Comparison of ENCODE assay signal across 23 cellular contexts in the genomic region with DNA sequence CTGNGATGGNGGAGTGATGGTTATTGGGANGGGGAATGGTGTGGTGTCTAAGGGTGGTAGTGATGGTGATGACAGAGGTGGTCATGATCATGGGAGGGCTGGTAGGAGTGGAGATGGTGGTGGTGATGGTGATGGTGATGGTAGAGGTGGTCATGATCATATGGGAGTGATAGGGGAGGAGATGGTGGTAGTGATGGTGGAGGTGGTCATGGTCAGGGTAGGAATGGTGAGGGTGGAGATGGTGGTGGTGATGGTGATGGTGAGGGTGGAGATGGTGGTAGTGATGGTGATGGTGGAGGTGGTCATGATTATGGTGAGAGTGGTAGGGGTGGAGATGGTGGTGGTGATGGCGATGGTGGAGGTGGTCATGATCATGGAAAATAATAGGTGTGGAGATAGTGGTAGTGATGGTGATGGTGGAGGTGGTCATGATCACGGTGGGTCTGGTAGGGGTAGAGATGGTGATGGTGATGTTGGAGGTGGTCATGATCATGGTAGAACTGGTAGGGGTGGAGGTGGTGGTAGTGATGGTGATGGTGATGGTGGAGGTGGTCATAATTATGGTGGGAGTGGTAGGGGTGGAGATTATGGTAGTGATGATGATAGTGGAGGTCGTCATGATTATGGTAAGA.
DNase-seq lines count a peak whose midpoint lies in the region; ATAC-seq, FAIRE-seq and TF ChIP-seq lines count a peak whose summit lies in the region.
"Had no signal": no experiment of that assay in that cellular context is flagged by ENCODE, and none has a peak within 500 bp of the region (broad histone marks: within the 10 kb centered on the region; RNA-seq: fewer than 3 reads in every experiment).

No MANE protein-coding gene starts in this region.

- peaks cover 39% of the 10 kb centered on the region for H3K4me1 Mint-ChIP-seq in activated CD4-positive, alpha-beta T cell treated with anti-CD3 and anti-CD28 coated beads, Interleukin-2, amount 10 ng/mL, durations not matched to agents 7 days and 5 days
- peaks cover 35% of the 10 kb centered on the region for H3K4me1 Mint-ChIP-seq in activated naive CD8-positive, alpha-beta T cell (ENCODE audit: low read depth)
- H3K4me1 Mint-ChIP-seq in natural killer cell treated with Interleukin-12 subunit alpha and Interleukin-12 subunit beta and Interleukin-15 and Interleukin-18, amount 100 ng/mL, for 72 hours (ENCODE audit: low read depth in 2 of 2): peaks cover 58 to 60% of the 10 kb centered on the region in 2 donors

- H3K36me3 Mint-ChIP-seq in activated CD4-positive, alpha-beta T cell treated with anti-CD3 and anti-CD28 coated beads, Interleukin-2, amount 10 ng/mL, durations not matched to agents 7 days and 5 days (ENCODE audit: low read depth): peaks cover 88% of the 10 kb centered on the region
- peaks cover 19% of the 10 kb centered on the region for H3K36me3 Mint-ChIP-seq in activated naive CD8-positive, alpha-beta T cell
- peaks cover 50% of the 10 kb centered on the region for H3K36me3 Mint-ChIP-seq in natural killer cell treated with Interleukin-12 subunit alpha and Interleukin-12 subunit beta and Interleukin-15 and Interleukin-18, amount 100 ng/mL, for 72 hours

- no peaks in the 10 kb centered on the region for H3K27me3 Mint-ChIP-seq in activated CD4-positive, alpha-beta T cell treated with anti-CD3 and anti-CD28 coated beads, Interleukin-2, amount 10 ng/mL, durations not matched to agents 7 days and 5 days
- H3K27me3 Mint-ChIP-seq in activated naive CD8-positive, alpha-beta T cell: no peaks in the 10 kb centered on the region
- no peaks in the 10 kb centered on the region for H3K27me3 Mint-ChIP-seq in natural killer cell treated with Interleukin-12 subunit alpha and Interleukin-12 subunit beta and Interleukin-15 and Interleukin-18, amount 100 ng/mL, for 72 hours

- no peaks in the 10 kb centered on the region for H3K9me3 Mint-ChIP-seq in activated CD4-positive, alpha-beta T cell treated with anti-CD3 and anti-CD28 coated beads, Interleukin-2, amount 10 ng/mL, durations not matched to agents 7 days and 5 days
- H3K9me3 Mint-ChIP-seq in activated naive CD8-positive, alpha-beta T cell (ENCODE audit: low read depth): no peaks in the 10 kb centered on the region
- H3K9me3 Mint-ChIP-seq in natural killer cell treated with Interleukin-12 subunit alpha and Interleukin-12 subunit beta and Interleukin-15 and Interleukin-18, amount 100 ng/mL, for 72 hours: peaks cover 12% of the 10 kb centered on the region

- no peak for ATAC-seq in natural killer cell treated with Interleukin-12 subunit alpha and Interleukin-12 subunit beta and Interleukin-15 and Interleukin-18, amount 100 ng/mL, for 72 hours
- ATAC-seq: psoas muscle had no signal

- peak overlapping the region; percentile 72 for H3K27ac Mint-ChIP-seq in activated CD4-positive, alpha-beta T cell treated with anti-CD3 and anti-CD28 coated beads, Interleukin-2, amount 10 ng/mL, durations not matched to agents 7 days and 5 days
- peak overlapping the region; percentile 22 for H3K27ac Mint-ChIP-seq in activated naive CD8-positive, alpha-beta T cell
- H3K27ac Mint-ChIP-seq in natural killer cell treated with Interleukin-12 subunit alpha and Interleukin-12 subunit beta and Interleukin-15 and Interleukin-18, amount 100 ng/mL, for 72 hours: peak overlapping the region; percentile 87 to 91

- TF ChIP-seq POLR2A in GM12892 (IDR thresholded peaks at IDR 0.05; ENCODE audit: low read depth, low read length): peak; percentile 28; the same call in 1 of the 2 replicates

- POLR2A ChIA-PET in activated CD4-positive, alpha-beta T cell treated with anti-CD3 and anti-CD28 coated beads, Interleukin-2, amount 10 ng/mL, durations not matched to agents 7 days and 5 days (lab: Charles Lee): no interaction called here

- H3K4me3 Mint-ChIP-seq in activated CD4-positive, alpha-beta T cell treated with anti-CD3 and anti-CD28 coated beads, Interleukin-2, amount 10 ng/mL, durations not matched to agents 7 days and 5 days: no peak overlapping the region
- H3K4me3 Mint-ChIP-seq in activated naive CD8-positive, alpha-beta T cell: no peak overlapping the region
- peak overlapping the region; percentile 57 for H3K4me3 Mint-ChIP-seq in natural killer cell treated with Interleukin-12 subunit alpha and Interleukin-12 subunit beta and Interleukin-15 and Interleukin-18, amount 100 ng/mL, for 72 hours
- H3K4me3 Mint-ChIP-seq: neural crest cell had no signal

- no peak for FAIRE-seq in GM12892 (lab: Jason Lieb, UNC)
- FAIRE-seq: A204.1, small intestine had no signal

- CTCF ChIA-PET in activated CD4-positive, alpha-beta T cell treated with anti-CD3 and anti-CD28 coated beads, Interleukin-2, amount 10 ng/mL, durations not matched to agents 7 days and 5 days (lab: Charles Lee): no interaction called here

- no peak for DNase-seq in activated CD4-positive, alpha-beta T cell treated with anti-CD3 and anti-CD28 coated beads, Interleukin-2, amount 10 ng/mL, durations not matched to agents 7 days and 5 days
- DNase-seq in activated CD4-positive, alpha-beta T cell treated with anti-CD3 and anti-CD28 coated beads, Interleukin-2, amount 50 U/mL, for 4 hours: no peak
- DNase-seq in GM12892 (ENCODE audit: insufficient read length) (no peak), OCI-M2 (lab: John Stamatoyannopoulos, UW; ENCODE audit: unreplicated experiment) (no peak), inferior parietal cortex (ENCODE audit: extremely low spot score) (no peak), Kasumi-1 (lab: John Stamatoyannopoulos, UW) (no peak)
- no peak for DNase-seq in natural killer cell treated with Interleukin-12 subunit alpha and Interleukin-12 subunit beta and Interleukin-15 and Interleukin-18, amount 100 ng/mL, for 72 hours (ENCODE audit: low spot score)
- DNase-seq: foreskin fibroblast; GF-D8; GM23248; mesenchymal stem cell; NCI-H1417 treated with DMSO at 0.1 percent for 48 hours; NCI-H526 treated with DMSO at 0.1 percent for 48 hours; psoas muscle; SJCRH30; small intestine; stimulated activated CD4-positive, alpha-beta T cell treated with anti-CD3 and anti-CD28 coated beads, Interleukin-4, amount 100 ng/mL, for 1 hour; substantia nigra; T-helper 9 cell; uterus had no signal

Comparison
In these comparisons a context has a peak if more than half of its experiments do, and no peak if none do; other contexts are left out.
1. H3K27ac Mint-ChIP-seq: peak in every context shown above with its lines; median percentile 89 in natural killer cell treated with Interleukin-12 subunit alpha and Interleukin-12 subunit beta and Interleukin-15 and Interleukin-18, amount 100 ng/mL, for 72 hours; 72 in activated CD4-positive, alpha-beta T cell treated with anti-CD3 and anti-CD28 coated beads, Interleukin-2, amount 10 ng/mL, durations not matched to agents 7 days and 5 days; 22 in activated naive CD8-positive, alpha-beta T cell.